Comparison of ENCODE assay signal across 29 cellular contexts in genomic region chr1:5345556-5345955, GRCh38.
"Had no signal": no experiment of that assay in that cellular context is flagged by ENCODE, and none has a peak within 500 bp of the region (broad histone marks: within the 10 kb centered on the region; RNA-seq: fewer than 3 reads in every experiment).

No MANE protein-coding gene starts in this region.

- H3K4me3 ChIP-seq: neural progenitor cell, ovary, psoas muscle, right lobe of liver, skin epidermis, smooth muscle cell, spleen, stomach, thoracic aorta, thyroid gland, tibial nerve, upper lobe of left lung, vagina had no signal

- H3K27ac ChIP-seq: neural progenitor cell, ovary, parathyroid adenoma, psoas muscle, right lobe of liver, skin epidermis, spleen, stomach, thoracic aorta, thyroid gland, tibial nerve, upper lobe of left lung, vagina had no signal

- DNase-seq: natural killer cell; occipital lobe; ovary; posterior cingulate gyrus; psoas muscle; right cardiac atrium; right lobe of liver; spleen; stimulated activated CD4-positive, alpha-beta T cell treated with anti-CD3 and anti-CD28 coated beads, Interleukin-12 subunit alpha, Interleukin-12 subunit beta, amount 100 ng/mL, for 4 hours; stimulated activated CD4-positive, alpha-beta T cell treated with anti-CD3 and anti-CD28 coated beads, Interleukin-2, amount 100 ng/mL, for 24 hours; stimulated activated CD4-positive, alpha-beta T cell treated with anti-CD3 and anti-CD28 coated beads, Interleukin-2, amount 100 ng/mL, for 48 hours; stimulated activated CD4-positive, alpha-beta T cell treated with anti-CD3 and anti-CD28 coated beads, Interleukin-4, amount 100 ng/mL, for 24 hours; stimulated activated naive B cell treated with anti-CD40 and anti-IgM and Interleukin-4, amounts not matched to agents 10 μg/mL and 1 μg/mL and 100 μg/mL, for 72 hours; stimulated activated naive CD4-positive, alpha-beta T cell treated with Interleukin-2 at 50 U/mL for 16 hours; stomach; thyroid gland; trophoblast cell; upper lobe of left lung had no signal

- H3K27me3 Mint-ChIP-seq: progenitor cell of endocrine pancreas; stimulated activated naive CD8-positive, alpha-beta T cell treated with anti-CD3 and anti-CD28 coated beads, Interleukin-15, Interleukin-2, amounts not matched to agents 100 ng/mL and 50 ng/mL, for 24 hours had no signal

- H3K36me3 Mint-ChIP-seq: natural killer cell; neural progenitor cell; stimulated activated effector memory CD8-positive, alpha-beta T cell treated with anti-CD3 and anti-CD28 coated beads, Interleukin-12 subunit alpha, Interleukin-12 subunit beta, amount 100 ng/mL, for 72 hours; stimulated activated naive B cell treated with anti-CD40 and anti-IgM and Interleukin-4, amounts not matched to agents 10 μg/mL and 1 μg/mL and 100 μg/mL, for 72 hours had no signal

- H3K9me3 Mint-ChIP-seq: neural progenitor cell; stimulated activated effector memory CD8-positive, alpha-beta T cell treated with anti-CD3 and anti-CD28 coated beads, Interleukin-12 subunit alpha, Interleukin-12 subunit beta, amount 100 ng/mL, for 72 hours; stimulated activated naive CD8-positive, alpha-beta T cell treated with anti-CD3 and anti-CD28 coated beads, Interleukin-15, Interleukin-2, amounts not matched to agents 100 ng/mL and 50 ng/mL, for 24 hours had no signal

- H3K36me3 ChIP-seq: neural progenitor cell, ovary, right lobe of liver, spleen, stomach, thoracic aorta, thyroid gland, tibial nerve, upper lobe of left lung, vagina had no signal

- H3K4me1 ChIP-seq: neural progenitor cell, parathyroid adenoma, psoas muscle, right lobe of liver, spleen, stomach, thyroid gland, tibial nerve, upper lobe of left lung, vagina had no signal

- H3K4me3 Mint-ChIP-seq: natural killer cell; nephron; neural progenitor cell; stimulated activated effector memory CD8-positive, alpha-beta T cell treated with anti-CD3 and anti-CD28 coated beads, Interleukin-12 subunit alpha, Interleukin-12 subunit beta, amount 100 ng/mL, for 72 hours; stimulated activated naive B cell treated with anti-CD40 and anti-IgM and Interleukin-4, amounts not matched to agents 10 μg/mL and 1 μg/mL and 100 μg/mL, for 72 hours; stimulated activated naive CD8-positive, alpha-beta T cell treated with anti-CD3 and anti-CD28 coated beads, Interleukin-15, Interleukin-2, amounts not matched to agents 100 ng/mL and 50 ng/mL, for 24 hours had no signal

- H3K27me3 ChIP-seq: neural progenitor cell, ovary, right lobe of liver, thyroid gland, tibial nerve, upper lobe of left lung, vagina had no signal

- ATAC-seq: natural killer cell; psoas muscle; right cardiac atrium; right lobe of liver; stimulated activated effector memory CD8-positive, alpha-beta T cell treated with anti-CD3 and anti-CD28 coated beads, Interleukin-12 subunit alpha, Interleukin-12 subunit beta, amount 100 ng/mL, for 72 hours; stimulated activated naive B cell treated with anti-CD40 and anti-IgM and Interleukin-4, amounts not matched to agents 10 μg/mL and 1 μg/mL and 100 μg/mL, for 72 hours had no signal

- H3K27ac Mint-ChIP-seq: natural killer cell; nephron; neural progenitor cell; stimulated activated effector memory CD8-positive, alpha-beta T cell treated with anti-CD3 and anti-CD28 coated beads, Interleukin-12 subunit alpha, Interleukin-12 subunit beta, amount 100 ng/mL, for 72 hours; stimulated activated naive B cell treated with anti-CD40 and anti-IgM and Interleukin-4, amounts not matched to agents 10 μg/mL and 1 μg/mL and 100 μg/mL, for 72 hours; stimulated activated naive CD8-positive, alpha-beta T cell treated with anti-CD3 and anti-CD28 coated beads, Interleukin-15, Interleukin-2, amounts not matched to agents 100 ng/mL and 50 ng/mL, for 24 hours had no signal

- H3K9me3 ChIP-seq: ovary, psoas muscle, right lobe of liver, spleen, stomach, thoracic aorta, thyroid gland, tibial nerve, vagina had no signal

- H3K4me1 Mint-ChIP-seq: natural killer cell; nephron; stimulated activated naive B cell treated with anti-CD40 and anti-IgM and Interleukin-4, amounts not matched to agents 10 μg/mL and 1 μg/mL and 100 μg/mL, for 72 hours had no signal
